23 cellular contexts compared by ENCODE assay signal in the genomic region with DNA sequence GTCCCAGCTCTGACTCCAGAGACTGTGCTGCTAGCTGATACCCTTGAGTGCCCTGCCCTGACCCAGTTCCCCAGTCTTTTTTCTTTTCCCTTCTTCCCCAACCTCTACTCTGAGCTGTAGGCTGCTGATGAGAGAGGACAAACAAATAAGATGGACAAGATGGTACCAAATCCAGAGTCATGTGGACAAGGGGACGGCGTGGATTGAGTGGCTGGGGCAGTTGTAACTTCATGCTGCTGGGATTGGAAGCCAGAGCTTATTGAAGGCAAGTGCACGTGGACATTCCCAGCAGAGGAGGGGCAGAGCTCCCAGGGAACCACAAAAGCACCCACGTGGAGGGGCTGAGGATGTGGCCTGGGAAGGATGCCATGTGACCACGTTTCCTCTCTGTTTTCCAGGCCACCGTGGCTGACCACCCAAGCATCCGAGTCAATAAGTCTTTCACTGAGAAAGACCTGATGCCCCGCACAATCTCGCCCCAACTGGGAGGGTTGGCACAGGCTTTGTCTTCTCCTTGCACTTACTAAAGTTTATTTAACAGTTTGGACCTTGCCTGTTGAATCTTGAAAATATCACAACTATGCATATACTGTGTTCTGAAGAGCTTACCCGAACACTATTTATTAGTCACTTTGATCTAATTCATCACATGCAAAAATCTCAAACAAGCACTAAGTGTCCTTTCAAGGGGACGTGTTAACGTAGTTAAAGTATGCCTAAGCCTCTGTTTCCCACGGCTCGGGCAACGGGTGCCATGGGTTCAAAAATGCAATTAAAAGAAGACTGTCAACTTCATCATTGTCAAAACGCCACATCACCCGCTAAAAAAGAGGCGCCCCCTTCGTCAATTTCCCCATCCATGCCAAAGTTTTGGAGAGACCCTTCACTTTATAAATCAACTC.
"Had no signal": no experiment of that assay in that cellular context is flagged by ENCODE, and none has a peak within 500 bp of the region (broad histone marks: within the 10 kb centered on the region; RNA-seq: fewer than 3 reads in every experiment).

No MANE protein-coding gene starts in this region.

- H3K4me3 ChIP-seq: ascending aorta, esophagus muscularis mucosa, spleen, transverse colon, uterus had no signal

- H3K36me3 ChIP-seq: ascending aorta, esophagus muscularis mucosa, spleen, transverse colon, uterus had no signal

- DNase-seq: activated CD4-positive, alpha-beta memory T cell treated with anti-CD3 and anti-CD28 coated beads for 36 hours; activated CD4-positive, alpha-beta T cell treated with anti-CD3 and anti-CD28 coated beads, Interleukin-2, amount 10 ng/mL, durations not matched to agents 24 days and 14 days; activated CD4-positive, CD25-positive, alpha-beta regulatory T cell treated with anti-CD3 and anti-CD28 coated beads, Interleukin-2, amount 50 U/mL, for 72 hours; activated CD8-positive, alpha-beta memory T cell treated with anti-CD3 and anti-CD28 coated beads, Interleukin-2, amount 50 U/mL, for 4 hours; activated gamma-delta T cell; activated naive CD4-positive, alpha-beta T cell treated with anti-CD3 and anti-CD28 coated beads, Interleukin-2, amount 10 ng/mL, durations not matched to agents 7 days and 5 days; activated naive CD8-positive, alpha-beta T cell treated with anti-CD3 and anti-CD28 coated beads, Interleukin-2, amount 10 ng/mL, durations not matched to agents 7 days and 5 days; activated T-cell treated with anti-CD3 and anti-CD28 coated beads, Interleukin-2, amount 50 U/mL, for 1 hour; endodermal cell; islet precursor cell; left cardiac atrium; left ventricle myocardium superior; naive thymus-derived CD4-positive, alpha-beta T cell; nucleus accumbens; posterior cingulate gyrus; spleen; stimulated activated naive CD4-positive, alpha-beta T cell treated with Interleukin-2 at 50 U/mL for 16 hours; T-helper 17 cell; T1000; transverse colon; uterus had no signal

- ATAC-seq: left cardiac atrium; left ventricle myocardium superior; naive thymus-derived CD4-positive, alpha-beta T cell; T-helper 17 cell had no signal

- H3K4me1 ChIP-seq: ascending aorta, spleen, transverse colon, uterus had no signal

- H3K27ac ChIP-seq: ascending aorta, esophagus muscularis mucosa, transverse colon had no signal

- H3K27me3 ChIP-seq: ascending aorta, spleen, transverse colon, uterus had no signal
